Comparison of ENCODE assay signal across 13 cellular contexts in genomic region chr3:144142151-144142855, GRCh38.
DNase-seq lines count a peak whose midpoint lies in the region; ATAC-seq and TF ChIP-seq lines count a peak whose summit lies in the region.
"Had no signal": no experiment of that assay in that cellular context is flagged by ENCODE, and none has a peak within 500 bp of the region (broad histone marks: within the 10 kb centered on the region; RNA-seq: fewer than 3 reads in every experiment).

No MANE protein-coding gene starts in this region.

- H3K4me1 Mint-ChIP-seq in activated CD4-positive, alpha-beta memory T cell treated with anti-CD3 and anti-CD28 coated beads for 36 hours (ENCODE audit: low read depth) = no peaks in the 10 kb centered on the region
- no peaks in the 10 kb centered on the region for H3K4me1 Mint-ChIP-seq in HFFc6 (ENCODE audit: low read depth)

- H3K4me1 ChIP-seq in RWPE2 (ENCODE audit: insufficient read depth, poor library complexity, severe bottlenecking) (no peaks in the 10 kb centered on the region), rectal smooth muscle tissue (ENCODE audit: control insufficient read depth, insufficient read depth, low read length) (peaks cover 8% of the 10 kb centered on the region), HAP-1 (peaks cover 14% of the 10 kb centered on the region)

- intact Hi-C loops in activated CD4-positive, alpha-beta memory T cell treated with anti-CD3 and anti-CD28 coated beads for 36 hours (cut with micrococcal nuclease) = no loop called here

- H3K27ac Mint-ChIP-seq in activated CD4-positive, alpha-beta memory T cell treated with anti-CD3 and anti-CD28 coated beads for 36 hours = no peak overlapping the region
- no peak overlapping the region for H3K27ac Mint-ChIP-seq in HFFc6
- H3K27ac Mint-ChIP-seq: activated naive CD8-positive, alpha-beta T cell; CD4-positive, alpha-beta T cell had no signal

- no peaks in the 10 kb centered on the region for H3K36me3 ChIP-seq in RWPE2 (ENCODE audit: low read depth)
- no peaks in the 10 kb centered on the region for H3K36me3 ChIP-seq in rectal smooth muscle tissue (ENCODE audit: control insufficient read depth, insufficient read depth, low read length)
- no peaks in the 10 kb centered on the region for H3K36me3 ChIP-seq in HAP-1 (replicated peaks)

- in situ Hi-C loops in HAP-1 (cut with MboI; ENCODE audit: low sequenced_read_pairs) = no loop called here

- H3K36me3 Mint-ChIP-seq in activated CD4-positive, alpha-beta memory T cell treated with anti-CD3 and anti-CD28 coated beads for 36 hours = no peaks in the 10 kb centered on the region
- no peaks in the 10 kb centered on the region for H3K36me3 Mint-ChIP-seq in HFFc6 (ENCODE audit: low read depth)
- H3K36me3 Mint-ChIP-seq: activated naive CD8-positive, alpha-beta T cell had no signal

- H3K27me3 ChIP-seq in RWPE2 (ENCODE audit: insufficient read depth, poor library complexity, severe bottlenecking) (no peaks in the 10 kb centered on the region), rectal smooth muscle tissue (ENCODE audit: control insufficient read depth, insufficient read depth, low read length) (no peaks in the 10 kb centered on the region), HAP-1 (ENCODE audit: low read depth) (no peaks in the 10 kb centered on the region)

- H3K4me3 Mint-ChIP-seq in activated CD4-positive, alpha-beta memory T cell treated with anti-CD3 and anti-CD28 coated beads for 36 hours = no peak overlapping the region
- no peak overlapping the region for H3K4me3 Mint-ChIP-seq in HFFc6
- H3K4me3 Mint-ChIP-seq: activated naive CD8-positive, alpha-beta T cell; CD4-positive, alpha-beta T cell had no signal

- H3K9me3 Mint-ChIP-seq in activated CD4-positive, alpha-beta memory T cell treated with anti-CD3 and anti-CD28 coated beads for 36 hours = peaks cover 6% of the 10 kb centered on the region
- peaks cover 41% of the 10 kb centered on the region for H3K9me3 Mint-ChIP-seq in HFFc6

- no peak for TF ChIP-seq POLR2A in erythroblast (IDR thresholded peaks at IDR 0.05; ENCODE audit: low read length)

- no peak for TF ChIP-seq CTCF in RWPE2 (IDR thresholded peaks at IDR 0.05; ENCODE audit: poor library complexity, severe bottlenecking)
- TF ChIP-seq CTCF in fibroblast of villous mesenchyme (IDR thresholded peaks at IDR 0.05; ENCODE audit: insufficient read depth, low read depth, low read length) = no peak
- no peak for TF ChIP-seq CTCF in HFFc6 (IDR thresholded peaks at IDR 0.05)

- H3K27ac ChIP-seq in RWPE2 (ENCODE audit: poor library complexity, severe bottlenecking) (no peak overlapping the region), rectal smooth muscle tissue (ENCODE audit: low read depth, low read length) (peak overlapping the region; percentile 41)

- no peak overlapping the region for H3K9ac ChIP-seq in rectal smooth muscle tissue (ENCODE audit: low read length)

- CTCF ChIA-PET in activated CD4-positive, alpha-beta memory T cell treated with anti-CD3 and anti-CD28 coated beads for 36 hours (lab: Charles Lee) = no interaction called here

- DNase-seq in AG20443 (ENCODE audit: low spot score) (peak; percentile 66), RWPE2 (ENCODE audit: low spot score) (no peak), fibroblast of villous mesenchyme (ENCODE audit: low read depth) (peak; percentile 14), HAP-1 (ENCODE audit: low spot score in 2 of 2) (no peak), erythroblast (lab: John Stamatoyannopoulos, UW) (no peak), HFFc6 (no peak)
- no peak for DNase-seq in activated CD4-positive, alpha-beta memory T cell treated with anti-CD3 and anti-CD28 coated beads for 36 hours
- DNase-seq: CD4-positive, alpha-beta T cell; NCI-H1105; stimulated activated CD4-positive, alpha-beta T cell treated with anti-CD3 and anti-CD28 coated beads, Interleukin-12 subunit alpha, Interleukin-12 subunit beta, amount 100 ng/mL, for 4 hours had no signal

- H3K4me3 ChIP-seq in RWPE2 (ENCODE audit: severe bottlenecking) (no peak overlapping the region), fibroblast of villous mesenchyme (ENCODE audit: low read depth, low read length) (no peak overlapping the region), rectal smooth muscle tissue (ENCODE audit: low read length) (no peak overlapping the region), HAP-1 (no peak overlapping the region)

- peak; percentile 52 for ATAC-seq in RWPE2 (ENCODE audit: low read depth)
- ATAC-seq: left lobe of liver had no signal

- H3K27me3 Mint-ChIP-seq in activated CD4-positive, alpha-beta memory T cell treated with anti-CD3 and anti-CD28 coated beads for 36 hours = no peaks in the 10 kb centered on the region
- H3K27me3 Mint-ChIP-seq in HFFc6 (ENCODE audit: insufficient read depth) = no peaks in the 10 kb centered on the region
- H3K27me3 Mint-ChIP-seq: CD4-positive, alpha-beta T cell had no signal

- POLR2A ChIA-PET in activated CD4-positive, alpha-beta memory T cell treated with anti-CD3 and anti-CD28 coated beads for 36 hours (lab: Charles Lee) = no interaction called here

- no peaks in the 10 kb centered on the region for H3K9me3 ChIP-seq in RWPE2 (ENCODE audit: severe bottlenecking)
- H3K9me3 ChIP-seq in HAP-1 = no peaks in the 10 kb centered on the region

Comparison
In these comparisons a context has a peak if more than half of its experiments do, and no peak if none do; other contexts are left out.
1. DNase-seq: peak in AG20443 (single experiment) and fibroblast of villous mesenchyme (single experiment); none in RWPE2 (single experiment), activated CD4-positive, alpha-beta memory T cell treated with anti-CD3 and anti-CD28 coated beads for 36 hours (single experiment), HAP-1 (0 of 2), erythroblast (0 of 2) and HFFc6 (single experiment).